In genomic region chr3:117059054-117059989, GRCh38 we compare ENCODE assay signal across 8 cellular contexts.
DNase-seq lines count a peak whose midpoint lies in the region; ATAC-seq and TF ChIP-seq lines count a peak whose summit lies in the region.

No MANE protein-coding gene starts in this region.

- 0 out of 2 replicates have a peak overlapping the region, but pooled peaks have one; percentile 3 for H2AFZ ChIP-seq in SK-N-SH (ENCODE audit: low read depth)

- DNase-seq in Caki2 (ENCODE audit: low read depth), result peak; percentile 4
- peak; percentile 37 for DNase-seq in SK-N-SH
- peak; percentile 20 for DNase-seq in iPS-NIHi7 (ENCODE audit: extremely low spot score)
- no peak for DNase-seq in UCSD-AML1 (lab: John Stamatoyannopoulos, UW; ENCODE audit: unreplicated experiment)
- no peak for DNase-seq in NCI-H345 (lab: John Stamatoyannopoulos, UW)
- DNase-seq in activated naive CD4-positive, alpha-beta T cell treated with anti-CD3 and anti-CD28 coated beads, Interleukin-2, amount 50 U/mL, for 16 hours, result no peak

- H3K9me3 ChIP-seq in SK-N-SH, result no peaks in the 10 kb centered on the region

- H3K27me3 ChIP-seq in SK-N-SH (ENCODE audit: insufficient read depth), result no peaks in the 10 kb centered on the region

- H3K4me2 ChIP-seq in SK-N-SH, result no peak overlapping the region

- ATAC-seq in HG03025 (IDR thresholded peaks at IDR 0.05; ENCODE audit: low FRiP score, unreplicated experiment), result no peak

- H3K4me1 ChIP-seq in SK-N-SH (ENCODE audit: control insufficient read depth in 1 of 2, insufficient read depth in 2 of 2, low read depth in 1 of 2, low read length in 1 of 2), result peaks cover 0 to 9% of the 10 kb centered on the region in 2 experiments; a peak in 2 of 4 replicates

- H3K9me2 ChIP-seq in SK-N-SH, result no peaks in the 10 kb centered on the region

- no peaks in the 10 kb centered on the region for H3K79me2 ChIP-seq in SK-N-SH (ENCODE audit: insufficient read depth)

- CTCF ChIA-PET in SK-N-SH (lab: Yijun Ruan, JAX), result interaction anchor here (0.6 to 3.3 kb wide), 55 partner anchors 8 to 1570 kb away, joined by 3 to 13 read pairs (median 4); no protein-coding TSS in a partner anchor

- no peak for TF ChIP-seq EP300 in SK-N-SH (IDR thresholded peaks at IDR 0.05; ENCODE audit: borderline replicate concordance in 1 of 2, low read depth in 1 of 2, low read length in 1 of 2)

- WGBS in SK-N-SH (ENCODE audit: low lambda C conversion rate), result 31% methylated on average over 6 of the region's 6 CpGs

- peak overlapping the region in 1 of 2 experiments; percentile 78; a peak in 2 of 4 replicates for H3K27ac ChIP-seq in SK-N-SH (ENCODE audit: low read depth in 2 of 2, low read length in 1 of 2)

- POLR2A ChIA-PET in SK-N-SH (lab: Yijun Ruan, JAX), result no interaction called here

- in situ Hi-C loops in Caki2 (cut with HindIII; ENCODE audit: low pct_unique_long_range_greater_than_20kb, low sequenced_read_pairs), result no loop called here

- H4K20me1 ChIP-seq in SK-N-SH (ENCODE audit: insufficient read depth), result no peaks in the 10 kb centered on the region

- peak; percentile 70 for TF ChIP-seq RAD21 in SK-N-SH (IDR thresholded peaks at IDR 0.05; ENCODE audit: low read length)

- H3K36me3 ChIP-seq in SK-N-SH (replicated peaks in 1 of 2; ENCODE audit: control insufficient read depth in 1 of 2, insufficient read depth in 2 of 2, low read length in 1 of 2), result no peaks in the 10 kb centered on the region

- TF ChIP-seq CTCF in LNCAP (IDR thresholded peaks at IDR 0.05), result peak; percentile 72
- peak; percentile 77 for TF ChIP-seq CTCF in SK-N-SH (IDR thresholded peaks at IDR 0.05)

- no peak overlapping the region for H3K9ac ChIP-seq in SK-N-SH

- H3K4me3 ChIP-seq in SK-N-SH (ENCODE audit: low read depth in 2 of 2, low read length in 1 of 2), result no peak overlapping the region

- no peaks in the 10 kb centered on the region for H3F3A ChIP-seq in SK-N-SH (replicated peaks; ENCODE audit: insufficient read depth)

TF ChIP-seq in SK-N-SH, 30 proteins besides CTCF, POLR2A, EP300 and RAD21:
- no peak for TF ChIP-seq MXI1 (IDR thresholded peaks at IDR 0.05; ENCODE audit: low read depth, low read length)
- peak; percentile 63 for TF ChIP-seq SMC3 (IDR thresholded peaks at IDR 0.05; ENCODE audit: low read depth, low read length)

Comparison
In these comparisons a context has a peak if more than half of its experiments do, and no peak if none do; other contexts are left out.
1. DNase-seq: peak in Caki2 (single experiment), SK-N-SH (single experiment) and iPS-NIHi7 (single experiment); none in UCSD-AML1 (single experiment), NCI-H345 (single experiment) and activated naive CD4-positive, alpha-beta T cell treated with anti-CD3 and anti-CD28 coated beads, Interleukin-2, amount 50 U/mL, for 16 hours (single experiment).